In the genomic region with DNA sequence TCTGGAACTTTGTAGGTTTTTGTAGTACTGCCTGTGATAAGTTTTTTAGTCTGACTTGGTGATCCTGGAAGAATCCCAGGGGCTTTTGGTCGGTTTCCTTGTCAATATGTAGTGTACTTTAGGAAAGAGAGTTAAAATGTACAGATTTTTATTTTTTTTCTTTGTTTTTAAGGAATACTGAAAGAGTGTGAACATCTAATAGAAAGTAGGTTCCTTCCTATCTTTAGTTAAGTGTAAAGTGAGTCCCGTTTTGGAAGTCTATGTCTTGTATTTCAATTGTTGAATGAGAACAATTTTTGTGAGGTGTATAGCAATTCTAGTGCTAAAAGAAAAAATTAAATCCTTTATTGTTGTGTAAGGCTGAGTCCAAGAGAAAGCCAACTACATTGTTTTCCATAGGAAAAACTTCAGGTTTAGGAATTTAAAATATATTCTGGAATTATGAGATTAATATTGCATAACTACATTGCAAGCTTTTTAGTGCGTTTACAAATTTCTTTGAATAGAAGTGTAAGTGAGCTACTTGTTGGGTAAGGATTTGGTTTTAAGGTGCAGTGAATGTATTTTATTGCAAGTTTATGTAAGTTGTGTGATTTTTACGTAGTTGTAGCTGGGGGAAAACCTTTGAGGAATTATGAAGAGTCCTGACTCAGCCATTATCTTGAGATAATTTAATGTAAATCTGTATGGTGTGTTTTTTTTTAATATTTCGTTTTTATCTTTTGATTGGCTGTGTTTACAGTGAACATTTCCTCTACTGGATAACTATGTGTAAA, we compare ENCODE assay signal across 9 cellular contexts. TPM values are rescaled to one million over a fixed set of nuclear protein-coding genes. Genes with fewer than 3 reads are reported as not detected.
DNase-seq lines count a peak whose midpoint lies in the region; ATAC-seq and TF ChIP-seq lines count a peak whose summit lies in the region.
"Had no signal": no experiment of that assay in that cellular context is flagged by ENCODE, and none has a peak within 500 bp of the region (broad histone marks: within the 10 kb centered on the region; RNA-seq: fewer than 3 reads in every experiment).

No MANE protein-coding gene starts in this region.

- no peak for TF ChIP-seq CTCF in kidney epithelial cell (IDR thresholded peaks at IDR 0.05; ENCODE audit: insufficient read depth, low read length, poor library complexity, severe bottlenecking)

- no peaks in the 10 kb centered on the region for H3K36me3 ChIP-seq in kidney epithelial cell (ENCODE audit: control insufficient read depth, insufficient read depth, low read length)

- no peaks in the 10 kb centered on the region for H3K27me3 ChIP-seq in kidney epithelial cell (ENCODE audit: control insufficient read depth, insufficient read depth, low read length)

- intact Hi-C loops in activated CD4-positive, alpha-beta T cell treated with anti-CD3 and anti-CD28 coated beads, Interleukin-2, amount 10 ng/mL, durations not matched to agents 24 days and 14 days (cut with micrococcal nuclease): loop anchor here (1.0 to 10.0 kb wide), 4 partner anchors 37 to 1211 kb away; a partner anchor contains a TSS

- H3K27me3 Mint-ChIP-seq in activated CD4-positive, alpha-beta T cell treated with anti-CD3 and anti-CD28 coated beads, Interleukin-2, amount 10 ng/mL, durations not matched to agents 24 days and 14 days: no peaks in the 10 kb centered on the region

- peak overlapping the region; percentile 90 for H3K27ac Mint-ChIP-seq in activated CD4-positive, alpha-beta T cell treated with anti-CD3 and anti-CD28 coated beads, Interleukin-2, amount 10 ng/mL, durations not matched to agents 24 days and 14 days

- H3K4me3 Mint-ChIP-seq in activated CD4-positive, alpha-beta T cell treated with anti-CD3 and anti-CD28 coated beads, Interleukin-2, amount 10 ng/mL, durations not matched to agents 24 days and 14 days: peak overlapping the region; percentile 89

- DNase-seq in activated CD4-positive, alpha-beta T cell treated with anti-CD3 and anti-CD28 coated beads, Interleukin-2, amount 10 ng/mL, durations not matched to agents 24 days and 14 days: no peak
- no peak for DNase-seq in activated CD4-positive, alpha-beta T cell treated with anti-CD3 and anti-CD28 coated beads, Interleukin-2, amount 50 U/mL, for 4 hours
- no peak for DNase-seq in kidney epithelial cell (ENCODE audit: low read depth)

- no peaks in the 10 kb centered on the region for H3K9me3 Mint-ChIP-seq in activated CD4-positive, alpha-beta T cell treated with anti-CD3 and anti-CD28 coated beads, Interleukin-2, amount 10 ng/mL, durations not matched to agents 24 days and 14 days

- H3K27ac ChIP-seq in adipose tissue (ENCODE audit: low read depth, low read length) (peak overlapping the region; percentile 99), temporal lobe (ENCODE audit: low read depth, low read length) (peak overlapping the region; percentile 71)

- peaks cover 25% of the 10 kb centered on the region for H3K4me1 Mint-ChIP-seq in activated CD4-positive, alpha-beta T cell treated with anti-CD3 and anti-CD28 coated beads, Interleukin-2, amount 10 ng/mL, durations not matched to agents 24 days and 14 days

- WGBS in adipose tissue, 3 donors: 5 to 6% (median 5%) methylated on average over 5 of the region's 5 CpGs

- H3K4me3 ChIP-seq in kidney epithelial cell (ENCODE audit: low read depth, low read length): peak overlapping the region; percentile 78

- ATAC-seq in GM18498 (IDR thresholded peaks at IDR 0.05; ENCODE audit: unreplicated experiment): no peak
- no peak for ATAC-seq in GM21360 (IDR thresholded peaks at IDR 0.05; ENCODE audit: unreplicated experiment)
- ATAC-seq in HG03571 (IDR thresholded peaks at IDR 0.05; ENCODE audit: unreplicated experiment): no peak

- H3K36me3 Mint-ChIP-seq in activated CD4-positive, alpha-beta T cell treated with anti-CD3 and anti-CD28 coated beads, Interleukin-2, amount 10 ng/mL, durations not matched to agents 24 days and 14 days (ENCODE audit: low read depth): no peaks in the 10 kb centered on the region

RNA-seq across cellular contexts. Expression of a gene that starts 1.7 kb away (rescaled TPM):
- total RNA-seq in activated CD4-positive, alpha-beta T cell treated with anti-CD3 and anti-CD28 coated beads, Interleukin-2, amount 10 ng/mL, durations not matched to agents 24 days and 14 days: 182 and 196 TPM in 2 replicates
- polyA plus RNA-seq in adipose tissue: 100 to 1,000 TPM; 113 to 152 (median 134) TPM
- total RNA-seq in kidney epithelial cell (169 and 173 TPM in 2 replicates), temporal lobe (99.6 TPM)

RNA-seq across cellular contexts. Expression of a gene that starts 29.7 kb away (rescaled TPM):
- not detected in 2 replicates for total RNA-seq in activated CD4-positive, alpha-beta T cell treated with anti-CD3 and anti-CD28 coated beads, Interleukin-2, amount 10 ng/mL, durations not matched to agents 24 days and 14 days
- under 1 TPM in 1 of 3 donors, not detected in 2; 0.01 TPM for polyA plus RNA-seq in adipose tissue
- total RNA-seq in kidney epithelial cell: not detected in 2 replicates
- total RNA-seq in temporal lobe: under 0.01 TPM
- total RNA-seq: glomerular endothelial cell had no signal
